In the genomic region with DNA sequence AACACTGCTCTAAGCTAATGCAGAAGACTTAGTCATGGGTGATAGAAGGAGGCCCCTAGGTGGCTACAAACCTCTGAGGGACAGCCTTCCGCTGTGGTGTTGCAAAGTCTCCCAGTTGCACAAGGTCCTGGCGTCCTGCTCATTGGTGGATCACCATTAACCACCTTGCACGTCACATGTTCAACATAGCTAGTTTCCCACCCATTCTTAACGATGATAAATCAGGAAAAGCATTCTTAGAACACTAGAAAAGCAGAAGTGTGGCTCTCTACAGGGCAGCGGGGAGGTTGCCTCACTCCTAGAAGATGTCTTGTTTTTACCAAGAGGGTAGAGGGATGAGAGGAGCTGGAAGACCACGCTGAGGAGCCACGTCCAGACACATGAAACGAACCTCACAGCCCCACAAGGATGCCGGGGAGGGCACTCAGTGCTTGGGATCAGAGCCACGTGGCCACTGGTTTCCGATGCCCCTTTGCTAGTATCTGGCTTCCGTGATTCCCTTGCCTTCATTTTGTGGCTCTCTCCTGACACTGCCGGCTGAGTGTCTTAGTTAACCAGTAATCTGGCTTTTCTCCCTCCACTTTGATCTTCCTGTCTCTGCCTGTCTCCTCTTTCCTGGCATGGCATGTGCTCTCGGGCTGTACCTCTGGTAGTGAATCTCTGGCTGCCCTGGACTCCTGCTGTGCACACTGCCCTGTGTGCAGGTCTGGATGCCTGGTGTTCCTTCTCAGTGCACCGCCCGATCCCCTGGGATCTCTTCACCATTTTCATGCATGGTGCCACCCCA, we compare ENCODE assay signal across 1 cellular context.
TF ChIP-seq lines count a peak whose summit lies in the region.

No MANE protein-coding gene starts in this region.

TF ChIP-seq in HepG2, 621 proteins besides CTCF, POLR2A, EP300 and RAD21 (continued from another document and continues in another):
- TF ChIP-seq, protein P1, sequence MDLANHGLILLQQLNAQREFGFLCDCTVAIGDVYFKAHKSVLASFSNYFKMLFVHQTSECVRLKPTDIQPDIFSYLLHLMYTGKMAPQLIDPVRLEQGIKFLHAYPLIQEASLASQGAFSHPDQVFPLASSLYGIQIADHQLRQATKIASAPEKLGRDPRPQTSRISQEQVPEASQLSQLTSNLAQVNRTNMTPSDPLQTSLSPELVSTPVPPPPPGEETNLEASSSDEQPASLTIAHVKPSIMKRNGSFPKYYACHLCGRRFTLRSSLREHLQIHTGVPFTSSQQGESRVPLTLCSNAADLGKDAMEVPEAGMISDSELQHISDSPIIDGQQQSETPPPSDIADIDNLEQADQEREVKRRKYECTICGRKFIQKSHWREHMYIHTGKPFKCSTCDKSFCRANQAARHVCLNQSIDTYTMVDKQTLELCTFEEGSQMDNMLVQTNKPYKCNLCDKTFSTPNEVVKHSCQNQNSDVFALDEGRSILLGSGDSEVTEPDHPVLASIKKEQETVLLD (CRISPR knock-in tag; IDR thresholded peaks at IDR 0.05; ENCODE audit: low read depth) = no peak
- TF ChIP-seq HMG20A (CRISPR knock-in tag; IDR thresholded peaks at IDR 0.05; ENCODE audit: borderline replicate concordance) = peak; percentile 78; the same call in 1 of the 2 replicates
- TF ChIP-seq, protein P2, sequence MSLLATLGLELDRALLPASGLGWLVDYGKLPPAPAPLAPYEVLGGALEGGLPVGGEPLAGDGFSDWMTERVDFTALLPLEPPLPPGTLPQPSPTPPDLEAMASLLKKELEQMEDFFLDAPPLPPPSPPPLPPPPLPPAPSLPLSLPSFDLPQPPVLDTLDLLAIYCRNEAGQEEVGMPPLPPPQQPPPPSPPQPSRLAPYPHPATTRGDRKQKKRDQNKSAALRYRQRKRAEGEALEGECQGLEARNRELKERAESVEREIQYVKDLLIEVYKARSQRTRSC (CRISPR knock-in tag; IDR thresholded peaks at IDR 0.05; ENCODE audit: low read depth) = peak; percentile 44; the same call in 1 of the 2 replicates
- TF ChIP-seq POLR2AphosphoS2 (IDR thresholded peaks at IDR 0.05; ENCODE audit: low read depth, low read length) = no peak
- TF ChIP-seq MEF2D (CRISPR knock-in tag; IDR thresholded peaks at IDR 0.05) = peak; percentile 94
- peak; percentile 63; the same call in 1 of the 2 replicates for TF ChIP-seq ARID4A (CRISPR knock-in tag; IDR thresholded peaks at IDR 0.05; ENCODE audit: borderline replicate concordance)
- TF ChIP-seq RFX3 (CRISPR knock-in tag; IDR thresholded peaks at IDR 0.05) = no peak
- TF ChIP-seq, protein P3, sequence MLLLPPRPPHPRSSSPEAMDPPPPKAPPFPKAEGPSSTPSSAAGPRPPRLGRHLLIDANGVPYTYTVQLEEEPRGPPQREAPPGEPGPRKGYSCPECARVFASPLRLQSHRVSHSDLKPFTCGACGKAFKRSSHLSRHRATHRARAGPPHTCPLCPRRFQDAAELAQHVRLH (CRISPR knock-in tag; IDR thresholded peaks at IDR 0.05; ENCODE audit: borderline replicate concordance, low read depth) = peak; percentile 89; the same call in 1 of the 2 replicates
- TF ChIP-seq ZNF776 (CRISPR knock-in tag; IDR thresholded peaks at IDR 0.05) = peak; percentile 56; the same call in 1 of the 2 replicates
- TF ChIP-seq, protein P4, sequence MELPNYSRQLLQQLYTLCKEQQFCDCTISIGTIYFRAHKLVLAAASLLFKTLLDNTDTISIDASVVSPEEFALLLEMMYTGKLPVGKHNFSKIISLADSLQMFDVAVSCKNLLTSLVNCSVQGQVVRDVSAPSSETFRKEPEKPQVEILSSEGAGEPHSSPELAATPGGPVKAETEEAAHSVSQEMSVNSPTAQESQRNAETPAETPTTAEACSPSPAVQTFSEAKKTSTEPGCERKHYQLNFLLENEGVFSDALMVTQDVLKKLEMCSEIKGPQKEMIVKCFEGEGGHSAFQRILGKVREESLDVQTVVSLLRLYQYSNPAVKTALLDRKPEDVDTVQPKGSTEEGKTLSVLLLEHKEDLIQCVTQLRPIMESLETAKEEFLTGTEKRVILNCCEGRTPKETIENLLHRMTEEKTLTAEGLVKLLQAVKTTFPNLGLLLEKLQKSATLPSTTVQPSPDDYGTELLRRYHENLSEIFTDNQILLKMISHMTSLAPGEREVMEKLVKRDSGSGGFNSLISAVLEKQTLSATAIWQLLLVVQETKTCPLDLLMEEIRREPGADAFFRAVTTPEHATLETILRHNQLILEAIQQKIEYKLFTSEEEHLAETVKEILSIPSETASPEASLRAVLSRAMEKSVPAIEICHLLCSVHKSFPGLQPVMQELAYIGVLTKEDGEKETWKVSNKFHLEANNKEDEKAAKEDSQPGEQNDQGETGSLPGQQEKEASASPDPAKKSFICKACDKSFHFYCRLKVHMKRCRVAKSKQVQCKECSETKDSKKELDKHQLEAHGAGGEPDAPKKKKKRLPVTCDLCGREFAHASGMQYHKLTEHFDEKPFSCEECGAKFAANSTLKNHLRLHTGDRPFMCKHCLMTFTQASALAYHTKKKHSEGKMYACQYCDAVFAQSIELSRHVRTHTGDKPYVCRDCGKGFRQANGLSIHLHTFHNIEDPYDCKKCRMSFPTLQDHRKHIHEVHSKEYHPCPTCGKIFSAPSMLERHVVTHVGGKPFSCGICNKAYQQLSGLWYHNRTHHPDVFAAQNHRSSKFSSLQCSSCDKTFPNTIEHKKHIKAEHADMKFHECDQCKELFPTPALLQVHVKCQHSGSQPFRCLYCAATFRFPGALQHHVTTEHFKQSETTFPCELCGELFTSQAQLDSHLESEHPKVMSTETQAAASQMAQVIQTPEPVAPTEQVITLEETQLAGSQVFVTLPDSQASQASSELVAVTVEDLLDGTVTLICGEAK (IDR thresholded peaks at IDR 0.05) = no peak
- TF ChIP-seq, protein P4 (CRISPR knock-in tag; IDR thresholded peaks at IDR 0.05) = peak; percentile 78; the same call in 1 of the 2 replicates
- TF ChIP-seq SIX1 (CRISPR knock-in tag; IDR thresholded peaks at IDR 0.05; ENCODE audit: borderline replicate concordance) = peak; percentile 63; the same call in 1 of the 2 replicates
- TF ChIP-seq SOX6 (IDR thresholded peaks at IDR 0.05) = no peak
- TF ChIP-seq SOX6 (CRISPR knock-in tag; IDR thresholded peaks at IDR 0.05) = peak; percentile 68
- peak; percentile 66; the same call in 1 of the 2 replicates for TF ChIP-seq ZNF614 (CRISPR knock-in tag; IDR thresholded peaks at IDR 0.05; ENCODE audit: borderline replicate concordance)
- TF ChIP-seq ISL2 (CRISPR knock-in tag; IDR thresholded peaks at IDR 0.05) = peak; percentile 78
- TF ChIP-seq, protein P5, sequence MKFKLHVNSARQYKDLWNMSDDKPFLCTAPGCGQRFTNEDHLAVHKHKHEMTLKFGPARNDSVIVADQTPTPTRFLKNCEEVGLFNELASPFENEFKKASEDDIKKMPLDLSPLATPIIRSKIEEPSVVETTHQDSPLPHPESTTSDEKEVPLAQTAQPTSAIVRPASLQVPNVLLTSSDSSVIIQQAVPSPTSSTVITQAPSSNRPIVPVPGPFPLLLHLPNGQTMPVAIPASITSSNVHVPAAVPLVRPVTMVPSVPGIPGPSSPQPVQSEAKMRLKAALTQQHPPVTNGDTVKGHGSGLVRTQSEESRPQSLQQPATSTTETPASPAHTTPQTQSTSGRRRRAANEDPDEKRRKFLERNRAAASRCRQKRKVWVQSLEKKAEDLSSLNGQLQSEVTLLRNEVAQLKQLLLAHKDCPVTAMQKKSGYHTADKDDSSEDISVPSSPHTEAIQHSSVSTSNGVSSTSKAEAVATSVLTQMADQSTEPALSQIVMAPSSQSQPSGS (CRISPR knock-in tag; IDR thresholded peaks at IDR 0.05) = peak; percentile 66; the same call in 1 of the 2 replicates
- peak; percentile 83; the same call in 1 of the 2 replicates for TF ChIP-seq SALL2 (CRISPR knock-in tag; IDR thresholded peaks at IDR 0.05)
- peak; percentile 36; the same call in 1 of the 2 replicates for TF ChIP-seq ZNF484 (CRISPR knock-in tag; IDR thresholded peaks at IDR 0.05; ENCODE audit: borderline replicate concordance, low read depth)
- TF ChIP-seq FOSL1 (CRISPR knock-in tag; IDR thresholded peaks at IDR 0.05; ENCODE audit: borderline replicate concordance) = no peak
- TF ChIP-seq PAF1 (CRISPR knock-in tag; IDR thresholded peaks at IDR 0.05) = no peak
- TF ChIP-seq ZNF572 (CRISPR knock-in tag; IDR thresholded peaks at IDR 0.05) = peak; percentile 92
- peak; percentile 45; the same call in 1 of the 2 replicates for TF ChIP-seq SRY (CRISPR knock-in tag; IDR thresholded peaks at IDR 0.05)
- peak; percentile 75; the same call in 1 of the 2 replicates for TF ChIP-seq ZIK1 (CRISPR knock-in tag; IDR thresholded peaks at IDR 0.05; ENCODE audit: borderline replicate concordance, low read depth)
- TF ChIP-seq, protein P6, sequence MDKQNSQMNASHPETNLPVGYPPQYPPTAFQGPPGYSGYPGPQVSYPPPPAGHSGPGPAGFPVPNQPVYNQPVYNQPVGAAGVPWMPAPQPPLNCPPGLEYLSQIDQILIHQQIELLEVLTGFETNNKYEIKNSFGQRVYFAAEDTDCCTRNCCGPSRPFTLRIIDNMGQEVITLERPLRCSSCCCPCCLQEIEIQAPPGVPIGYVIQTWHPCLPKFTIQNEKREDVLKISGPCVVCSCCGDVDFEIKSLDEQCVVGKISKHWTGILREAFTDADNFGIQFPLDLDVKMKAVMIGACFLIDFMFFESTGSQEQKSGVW (CRISPR knock-in tag; IDR thresholded peaks at IDR 0.05; ENCODE audit: borderline replicate concordance) = peak; percentile 28; the same call in 1 of the 2 replicates
- TF ChIP-seq CC2D1A (CRISPR knock-in tag; IDR thresholded peaks at IDR 0.05) = no peak
- TF ChIP-seq ZNF784 (CRISPR knock-in tag; IDR thresholded peaks at IDR 0.05; ENCODE audit: borderline replicate concordance) = peak; percentile 75; the same call in 1 of the 2 replicates
